ENCODE assay signal across 28 cellular contexts in genomic region chr14:73660511-73660910, GRCh38. TPM values are rescaled to one million over a fixed set of nuclear protein-coding genes. Genes with fewer than 3 reads are reported as not detected.
"Had no signal": no experiment of that assay in that cellular context is flagged by ENCODE, and none has a peak within 500 bp of the region (broad histone marks: within the 10 kb centered on the region; RNA-seq: fewer than 3 reads in every experiment).

No MANE protein-coding gene starts in this region.

- H3K4me1 ChIP-seq: Peyer's patch had no signal

- ATAC-seq: activated CD4-positive, CD25-positive, alpha-beta regulatory T cell treated with anti-CD3 and anti-CD28 coated beads, Interleukin-2, amount 50 U/mL, for 24 hours; activated CD8-positive, alpha-beta T cell treated with anti-CD3 and anti-CD28 coated beads for 36 hours; activated T-cell treated with anti-CD3 and anti-CD28 coated beads, Interleukin-2, amount 50 U/mL, for 72 hours had no signal

- H3K27me3 ChIP-seq: adrenal gland, Peyer's patch, SJCRH30 had no signal

- H3K4me3 ChIP-seq: adrenal gland, Peyer's patch, SJCRH30 had no signal

- DNase-seq: activated CD4-positive, alpha-beta T cell treated with anti-CD3 and anti-CD28 coated beads for 4 hours; activated CD8-positive, alpha-beta memory T cell treated with anti-CD3 and anti-CD28 coated beads, Interleukin-2, amount 50 U/mL, for 4 hours; activated CD8-positive, alpha-beta T cell treated with anti-CD3 and anti-CD28 coated beads for 36 hours; activated gamma-delta T cell treated with Interleukin-2 at 50 U/mL for 16 hours; activated naive CD4-positive, alpha-beta T cell treated with anti-CD3 and anti-CD28 coated beads, Interleukin-2, amount 50 U/mL, for 16 hours; activated naive CD8-positive, alpha-beta T cell treated with anti-CD3 and anti-CD28 coated beads, Interleukin-2, amount 10 ng/mL, durations not matched to agents 7 days and 5 days; activated T-cell treated with anti-CD3 and anti-CD28 coated beads, Interleukin-2, amount 50 U/mL, for 72 hours; adrenal gland; anterior cingulate cortex; cerebellar nuclear complex; NCI-H1048; NCI-H1417 treated with DMSO at 0.1 percent for 48 hours; NCI-H1694; NCI-H2029; NCI-H446; NCI-H524; NCI-H748 treated with DMSO at 0.1 percent for 48 hours; Peyer's patch; Right ventricle myocardium superior; SJCRH30; SK-N-SH; T-helper 1 cell had no signal

- H3K9me3 ChIP-seq: adrenal gland, Peyer's patch, SJCRH30, SK-N-SH had no signal

- H3K36me3 ChIP-seq: Peyer's patch, SJCRH30 had no signal

- H3K27ac ChIP-seq: adrenal gland, KMS-11, Peyer's patch, RWPE1 had no signal

RNA-seq across cellular contexts. Expression of gene ACOT6, which starts 48.2 kb away (rescaled TPM):
- total RNA-seq: activated CD8-positive, alpha-beta T cell treated with anti-CD3 and anti-CD28 coated beads for 36 hours; activated naive CD8-positive, alpha-beta T cell treated with anti-CD3 and anti-CD28 coated beads, Interleukin-2, amount 10 ng/mL, durations not matched to agents 7 days and 5 days; activated T-cell treated with anti-CD3 and anti-CD28 coated beads, Interleukin-2, amount 50 U/mL, for 72 hours; activated T-helper 2 cell treated with anti-CD3 and anti-CD28 coated beads, Interferon-gamma antibody, Interleukin-2, Interleukin-4, amounts not matched to agents 10 μg/mL and 5 μg/mL and 100 μg/mL, durations not matched to agents 14 hours and 24 hours and 36 hours; adrenal gland; cardiac septum; Peyer's patch; Right ventricle myocardium superior; SJCRH30; T-helper 2 cell treated with Interferon-gamma antibody and Interleukin-4, amounts not matched to agents 100 ng/mL and 5 ng/mL, for 36 hours had no signal
